8 cellular contexts compared by ENCODE assay signal in the genomic region with DNA sequence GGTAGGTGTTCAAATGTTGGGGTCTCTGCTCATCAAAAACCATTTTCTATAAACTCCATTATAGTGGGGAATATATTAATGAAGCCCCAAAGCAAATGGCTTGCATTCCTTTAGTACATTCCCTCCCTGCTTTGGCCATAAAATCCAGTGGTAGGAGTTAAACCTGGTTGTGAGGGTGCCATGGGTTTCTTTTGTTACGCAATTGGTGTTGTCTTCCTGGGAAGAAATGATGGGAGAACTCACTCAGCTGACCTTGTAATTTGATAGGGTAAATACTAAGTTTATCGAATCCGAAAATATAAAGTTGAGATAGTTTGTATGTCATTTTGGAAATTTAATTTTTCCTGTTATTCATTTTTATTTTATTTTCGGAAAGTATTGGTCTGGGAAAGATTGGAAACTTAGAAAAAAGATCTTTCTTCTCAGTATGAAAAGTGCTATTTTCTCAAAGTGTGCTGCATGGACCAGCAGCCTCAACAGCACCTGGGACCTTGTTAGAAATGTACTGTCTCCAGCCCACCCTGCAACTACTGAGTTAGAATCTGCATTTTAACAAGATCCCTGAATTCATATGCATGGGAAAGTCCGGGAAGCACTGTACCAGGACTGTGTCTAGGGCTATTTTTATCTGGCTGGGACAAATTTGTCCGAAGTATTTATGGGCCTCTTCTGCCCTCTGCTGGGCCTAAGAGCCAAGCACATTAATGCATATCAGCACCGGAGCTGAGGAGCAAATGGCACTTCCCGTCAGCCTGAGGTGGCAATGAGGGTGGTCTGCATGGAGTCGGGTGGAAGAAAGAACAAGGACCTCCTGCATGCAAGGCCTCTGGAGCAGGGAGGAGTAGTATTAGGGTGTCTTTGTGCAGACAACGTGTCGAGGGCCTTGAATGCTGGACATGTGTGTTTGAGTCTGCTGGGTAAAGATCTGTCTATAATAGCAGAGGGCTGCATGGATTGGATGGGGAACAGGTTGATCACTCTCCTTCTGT. TPM values are rescaled to one million over a fixed set of nuclear protein-coding genes. Genes with fewer than 3 reads are reported as not detected.
DNase-seq lines count a peak whose midpoint lies in the region; ATAC-seq and TF ChIP-seq lines count a peak whose summit lies in the region.

No MANE protein-coding gene starts in this region.

- peak overlapping the region; percentile 28; the same call in 1 of the 2 replicates for H2AFZ ChIP-seq in MM.1S (ENCODE audit: low read length)

- H3K4me1 ChIP-seq in MM.1S (ENCODE audit: low read length) (no peaks in the 10 kb centered on the region), heart left ventricle (peaks cover 0 to 14% (median 6%) of the 10 kb centered on the region in 12 donors), psoas muscle (no peaks in the 10 kb centered on the region), aorta (ENCODE audit: control insufficient read depth in 1 of 2, insufficient read depth in 2 of 2, low read length in 2 of 2) (no peaks in the 10 kb centered on the region)

- intact Hi-C loops in heart left ventricle (cut with DNase I) (loop anchor here (1.0 to 10.0 kb wide), 15 partner anchors 115 to 512 kb away; a partner anchor contains a TSS), psoas muscle (cut with DNase I) (loop anchor here (2.0 to 10.0 kb wide), 5 partner anchors 246 to 512 kb away; no protein-coding TSS in a partner anchor), aorta (cut with DNase I) (loop anchor here (2.0 to 10.0 kb wide), 5 partner anchors 248 to 514 kb away; a partner anchor contains a TSS)

- H3K27me3 ChIP-seq in MM.1S (replicated peaks; ENCODE audit: insufficient read depth, low read length) (no peaks in the 10 kb centered on the region), heart left ventricle (no peaks in the 10 kb centered on the region), psoas muscle (ENCODE audit: insufficient read depth in 3 of 3, low read length in 2 of 3) (no peaks in the 10 kb centered on the region), aorta (ENCODE audit: control insufficient read depth in 1 of 2, insufficient read depth in 2 of 2, low read length in 1 of 2) (no peaks in the 10 kb centered on the region)

- no peaks in the 10 kb centered on the region for H3K79me2 ChIP-seq in MM.1S (ENCODE audit: low read length)

- H3K36me3 ChIP-seq in MM.1S (replicated peaks; ENCODE audit: insufficient read depth, low read length), result no peaks in the 10 kb centered on the region
- H3K36me3 ChIP-seq in heart left ventricle, result no peaks in the 10 kb centered on the region
- no peaks in the 10 kb centered on the region for H3K36me3 ChIP-seq in psoas muscle (ENCODE audit: insufficient read depth in 1 of 2, low read depth in 1 of 2)
- no peaks in the 10 kb centered on the region for H3K36me3 ChIP-seq in aorta (ENCODE audit: control insufficient read depth in 1 of 2, insufficient read depth in 2 of 2, low read length in 1 of 2)

- peak; percentile 84 to 96 (median 95) for ATAC-seq in heart left ventricle
- peak; percentile 94 to 100 (median 98) for ATAC-seq in psoas muscle
- peak; percentile 93 for ATAC-seq in aorta (ENCODE audit: low FRiP score)
- no peak for ATAC-seq in HG03097 (IDR thresholded peaks at IDR 0.05; ENCODE audit: low FRiP score, unreplicated experiment)

- H4K20me1 ChIP-seq in MM.1S (ENCODE audit: insufficient read depth, low read length), result no peaks in the 10 kb centered on the region

- TF ChIP-seq CTCF in GM10266 (IDR thresholded peaks at IDR 0.05; ENCODE audit: control insufficient read depth, insufficient read depth, low read depth, missing control alignments), result peak; percentile 89
- TF ChIP-seq CTCF in MM.1S (IDR thresholded peaks at IDR 0.05; ENCODE audit: low read length), result peak; percentile 91
- peak; percentile 75 to 93 (median 84) for TF ChIP-seq CTCF in heart left ventricle (IDR thresholded peaks at IDR 0.05)
- peak; percentile 83 for TF ChIP-seq CTCF in psoas muscle (IDR thresholded peaks at IDR 0.05)

- H3F3A ChIP-seq in MM.1S (ENCODE audit: insufficient read depth, low read length), result no peaks in the 10 kb centered on the region

- WGBS in heart left ventricle, 4 donors, result 24 to 27% (median 25%) methylated on average over 11 of the region's 11 CpGs
- WGBS in psoas muscle, 3 donors, result 12 to 18% (median 13%) methylated on average over 11 of the region's 11 CpGs
- 11 to 15% methylated on average over 11 of the region's 11 CpGs for WGBS in aorta, 2 donors

- H3K9ac ChIP-seq in MM.1S (ENCODE audit: low read length), result no peak overlapping the region

- H3K9me2 ChIP-seq in MM.1S (replicated peaks; ENCODE audit: insufficient read depth, low read length), result no peaks in the 10 kb centered on the region

- H3K27ac ChIP-seq in MM.1S (ENCODE audit: low read length) (no peak overlapping the region), heart left ventricle (no peak overlapping the region), psoas muscle (no peak overlapping the region), aorta (ENCODE audit: low read depth in 1 of 2, low read length in 2 of 2) (no peak overlapping the region)

- H3K9me3 ChIP-seq in MM.1S (replicated peaks; ENCODE audit: insufficient read depth, low read length) (no peaks in the 10 kb centered on the region), heart left ventricle (peaks cover 0 to 8% (median 5%) of the 10 kb centered on the region in 12 donors), psoas muscle (no peaks in the 10 kb centered on the region), aorta (ENCODE audit: control insufficient read depth, low read length) (peaks cover 2% of the 10 kb centered on the region)

- DNase-seq in GM10266 (ENCODE audit: extremely low spot score), result peak; percentile 32
- peak; percentile 21 for DNase-seq in MM.1S
- DNase-seq in SKM-1 treated with dmso at 0.1 percent for 144 hours (lab: John Stamatoyannopoulos, UW; ENCODE audit: unreplicated experiment), result peak; percentile 32
- peak; percentile 4 for DNase-seq in activated naive CD8-positive, alpha-beta T cell treated with anti-CD3 and anti-CD28 coated beads, Interleukin-2, amount 50 U/mL, for 16 hours (ENCODE audit: low read depth, low spot score)
- peak in 4 of 5 donors; percentile 50 to 66 (median 60) for DNase-seq in heart left ventricle
- peak; percentile 46 to 64 for DNase-seq in psoas muscle
- peak; percentile 67 to 82 for DNase-seq in aorta

- no peak overlapping the region for H3K4me2 ChIP-seq in MM.1S (ENCODE audit: low read depth, low read length)

- TF ChIP-seq POLR2A in heart left ventricle (IDR thresholded peaks at IDR 0.05), result no peak

- no peak overlapping the region for H3K4me3 ChIP-seq in MM.1S (ENCODE audit: low read length)
- peak overlapping the region in 1 of 12 donors; percentile 27 for H3K4me3 ChIP-seq in heart left ventricle
- H3K4me3 ChIP-seq in psoas muscle, result peak overlapping the region; percentile 17
- no peak overlapping the region for H3K4me3 ChIP-seq in aorta (ENCODE audit: low read length in 2 of 2)

RNA-seq across cellular contexts. Expression of a gene that starts 54.7 kb away (rescaled TPM):
- total RNA-seq in heart left ventricle (1 to 10 TPM; 1.1 to 4.5 (median 3.2) TPM), psoas muscle (1 to 10 TPM in 1 of 4 donors, under 1 TPM in 3; 0.32 to 1.2 (median 0.35) TPM), aorta (1 to 10 TPM in 1 of 2 donors, under 1 TPM in 1; 0.97 to 1.2 TPM)
- polyA plus RNA-seq in heart left ventricle (1 to 10 TPM in 1 of 2 donors, under 1 TPM in 1; 0.91 to 4.6 TPM), psoas muscle (1 to 10 TPM in 1 of 3 donors, under 1 TPM in 2; 0.55 to 1.4 (median 0.60) TPM), aorta (under 1 TPM; 0.88 to 0.92 TPM)

Comparison
In these comparisons a context has a peak if more than half of its experiments do, and no peak if none do; other contexts are left out.
1. DNase-seq: peak in every context shown above with its lines; median percentile 74 in aorta; 60 in heart left ventricle; 55 in psoas muscle; 32 in GM10266; 32 in SKM-1 treated with dmso at 0.1 percent for 144 hours; 21 in MM.1S; 4 in activated naive CD8-positive, alpha-beta T cell treated with anti-CD3 and anti-CD28 coated beads, Interleukin-2, amount 50 U/mL, for 16 hours.